ENCODE assay signal across 8 cellular contexts in genomic region chr19:3699071-3699740, GRCh38. TPM values are rescaled to one million over a fixed set of nuclear protein-coding genes. Genes with fewer than 3 reads are reported as not detected.
DNase-seq lines count a peak whose midpoint lies in the region; ATAC-seq, FAIRE-seq and TF ChIP-seq lines count a peak whose summit lies in the region.

No MANE protein-coding gene starts in this region.

- peak overlapping the region; percentile 68 for H3K27ac Mint-ChIP-seq in activated CD8-positive, alpha-beta memory T cell treated with anti-CD3 and anti-CD28 coated beads, Interleukin-2, amount 10 ng/mL, durations not matched to agents 7 days and 5 days

- peaks cover 1% of the 10 kb centered on the region for H3K36me3 ChIP-seq in bronchial epithelial cell (ENCODE audit: control insufficient read depth, insufficient read depth, low read length)
- no peaks in the 10 kb centered on the region for H3K36me3 ChIP-seq in kidney (ENCODE audit: control insufficient read depth in 1 of 2, insufficient read depth in 2 of 2, low read length in 2 of 2)

- ATAC-seq in activated CD8-positive, alpha-beta memory T cell treated with anti-CD3 and anti-CD28 coated beads, Interleukin-2, amount 10 ng/mL, durations not matched to agents 7 days and 5 days, result no peak
- no peak for ATAC-seq in GM21619 (IDR thresholded peaks at IDR 0.05; ENCODE audit: unreplicated experiment)

- intact Hi-C loops in kidney (cut with DNase I), result no loop called here

- TF ChIP-seq CTCF in bronchial epithelial cell (IDR thresholded peaks at IDR 0.05; ENCODE audit: insufficient read depth, low read length, severe bottlenecking) (no peak), kidney (IDR thresholded peaks at IDR 0.05; ENCODE audit: borderline replicate concordance, extremely low read depth, insufficient read depth) (no peak), D721Med (IDR thresholded peaks at IDR 0.05; ENCODE audit: insufficient read depth, missing control alignments) (no peak)

- DNase-seq in activated CD8-positive, alpha-beta memory T cell treated with anti-CD3 and anti-CD28 coated beads, Interleukin-2, amount 10 ng/mL, durations not matched to agents 7 days and 5 days, result peak; percentile 47
- no peak for DNase-seq in activated CD8-positive, alpha-beta memory T cell treated with anti-CD3 and anti-CD28 coated beads, Interleukin-2, amount 50 U/mL, for 4 hours
- DNase-seq in OCI-M1 (lab: John Stamatoyannopoulos, UW) (peak; percentile 73), bronchial epithelial cell (ENCODE audit: low read depth) (peak; percentile 15), kidney (no peak), D721Med (ENCODE audit: insufficient read length, low spot score) (no peak)
- DNase-seq in stimulated activated CD4-positive, alpha-beta T cell treated with anti-CD3 and anti-CD28 coated beads, Interleukin-4, amount 100 ng/mL, for 1 hour, result peak; percentile 26

- H3K9me3 ChIP-seq in kidney (ENCODE audit: control insufficient read depth in 1 of 2, low read length in 2 of 2), result no peaks in the 10 kb centered on the region

- H3K4me1 ChIP-seq in kidney (ENCODE audit: control insufficient read depth in 1 of 2, insufficient read depth in 1 of 2, low read depth in 1 of 2, low read length in 2 of 2), result peaks cover 6 to 12% of the 10 kb centered on the region in 2 donors

- no peaks in the 10 kb centered on the region for H3K9me3 Mint-ChIP-seq in activated CD8-positive, alpha-beta memory T cell treated with anti-CD3 and anti-CD28 coated beads, Interleukin-2, amount 10 ng/mL, durations not matched to agents 7 days and 5 days (ENCODE audit: low read depth)

- no peaks in the 10 kb centered on the region for H3K27me3 Mint-ChIP-seq in activated CD8-positive, alpha-beta memory T cell treated with anti-CD3 and anti-CD28 coated beads, Interleukin-2, amount 10 ng/mL, durations not matched to agents 7 days and 5 days

- CTCF ChIA-PET in activated CD8-positive, alpha-beta memory T cell treated with anti-CD3 and anti-CD28 coated beads, Interleukin-2, amount 10 ng/mL, durations not matched to agents 7 days and 5 days (lab: Charles Lee), result interaction anchor here (0.9 to 3.0 kb wide), 9 partner anchors 8 to 150 kb away, joined by 3 to 20 read pairs (median 6); partner anchors contain the start of gene MRPL54

- H3K4me3 ChIP-seq in bronchial epithelial cell (ENCODE audit: low read depth, low read length) (peak overlapping the region; percentile 77), kidney (ENCODE audit: low read length in 2 of 2) (peak overlapping the region; percentile 73 to 75)

- FAIRE-seq in bronchial epithelial cell (lab: Jason Lieb, UNC) (no peak), kidney (lab: Jason Lieb, UNC) (no peak), D721Med (lab: Jason Lieb, UNC) (no peak)

- peak overlapping the region; percentile 85 for H3K4me3 Mint-ChIP-seq in activated CD8-positive, alpha-beta memory T cell treated with anti-CD3 and anti-CD28 coated beads, Interleukin-2, amount 10 ng/mL, durations not matched to agents 7 days and 5 days

- H3K36me3 Mint-ChIP-seq in activated CD8-positive, alpha-beta memory T cell treated with anti-CD3 and anti-CD28 coated beads, Interleukin-2, amount 10 ng/mL, durations not matched to agents 7 days and 5 days, result no peaks in the 10 kb centered on the region

- H3K9ac ChIP-seq in kidney (ENCODE audit: low read length in 2 of 2), result peak overlapping the region; percentile 55 to 78

- peak overlapping the region; percentile 57 to 69 for H3K27ac ChIP-seq in kidney (ENCODE audit: low read depth in 2 of 2, low read length in 2 of 2)

- H3K4me1 Mint-ChIP-seq in activated CD8-positive, alpha-beta memory T cell treated with anti-CD3 and anti-CD28 coated beads, Interleukin-2, amount 10 ng/mL, durations not matched to agents 7 days and 5 days, result peaks cover 23% of the 10 kb centered on the region

- H3K27me3 ChIP-seq in bronchial epithelial cell (ENCODE audit: control insufficient read depth, insufficient read depth, low read length), result no peaks in the 10 kb centered on the region

RNA-seq across cellular contexts. Expression of gene PIP5K1C, which starts 1.1 kb away (rescaled TPM):
- 10 to 100 TPM; 23.9 to 37.7 TPM for total RNA-seq in activated CD8-positive, alpha-beta memory T cell treated with anti-CD3 and anti-CD28 coated beads, Interleukin-2, amount 10 ng/mL, durations not matched to agents 7 days and 5 days
- total RNA-seq in bronchial epithelial cell (6.3 and 6.9 TPM in 2 replicates), kidney (35.6 TPM)
- 11.2 TPM for polyA plus RNA-seq in kidney (ENCODE audit: insufficient read depth, low read depth, low replicate concordance)

RNA-seq across cellular contexts. Expression of gene TJP3, which starts 9.0 kb away (rescaled TPM):
- 1 to 10 TPM; 1.0 to 1.3 TPM for total RNA-seq in activated CD8-positive, alpha-beta memory T cell treated with anti-CD3 and anti-CD28 coated beads, Interleukin-2, amount 10 ng/mL, durations not matched to agents 7 days and 5 days
- total RNA-seq in bronchial epithelial cell (2.1 and 5.0 TPM in 2 replicates), kidney (26.5 TPM)
- polyA plus RNA-seq in kidney (ENCODE audit: insufficient read depth, low read depth, low replicate concordance), result 32.5 TPM

Comparison
In these comparisons a context has a peak if more than half of its experiments do, and no peak if none do; other contexts are left out.
1. DNase-seq: peak in activated CD8-positive, alpha-beta memory T cell treated with anti-CD3 and anti-CD28 coated beads, Interleukin-2, amount 10 ng/mL, durations not matched to agents 7 days and 5 days (single experiment), OCI-M1 (single experiment), bronchial epithelial cell (single experiment) and stimulated activated CD4-positive, alpha-beta T cell treated with anti-CD3 and anti-CD28 coated beads, Interleukin-4, amount 100 ng/mL, for 1 hour (single experiment); none in activated CD8-positive, alpha-beta memory T cell treated with anti-CD3 and anti-CD28 coated beads, Interleukin-2, amount 50 U/mL, for 4 hours (single experiment), kidney (single experiment) and D721Med (single experiment).